ENCODE assay signal across 8 cellular contexts in genomic region chr3:196631655-196632032, GRCh38. TPM values are rescaled to one million over a fixed set of nuclear protein-coding genes. Genes with fewer than 3 reads are reported as not detected.
DNase-seq lines count a peak whose midpoint lies in the region; ATAC-seq and TF ChIP-seq lines count a peak whose summit lies in the region.

No MANE protein-coding gene starts in this region.

- peaks cover 68% of the 10 kb centered on the region for H3K4me1 Mint-ChIP-seq in activated T-cell treated with anti-CD3 and anti-CD28 coated beads, Interleukin-2, amount 50 U/mL, for 24 hours (ENCODE audit: low read depth)
- H3K4me1 Mint-ChIP-seq in T-helper 17 cell: peaks cover 45% of the 10 kb centered on the region

- no peak for TF ChIP-seq CTCF in fibroblast of the aortic adventitia (IDR thresholded peaks at IDR 0.05; ENCODE audit: insufficient read depth, low read length)

- ATAC-seq in T-helper 17 cell (peak; percentile 8), GM21825 (IDR thresholded peaks at IDR 0.05; ENCODE audit: unreplicated experiment) (no peak)

- H3K4me3 ChIP-seq in fibroblast of the aortic adventitia (ENCODE audit: low read depth, low read length) (peak overlapping the region; percentile 72), skin epidermis (peak overlapping the region; percentile 47 to 60 (median 53))

- H3K27me3 Mint-ChIP-seq in activated T-cell treated with anti-CD3 and anti-CD28 coated beads, Interleukin-2, amount 50 U/mL, for 24 hours: no peaks in the 10 kb centered on the region
- H3K27me3 Mint-ChIP-seq in T-helper 17 cell: no peaks in the 10 kb centered on the region

- H3K4me3 Mint-ChIP-seq in activated T-cell treated with anti-CD3 and anti-CD28 coated beads, Interleukin-2, amount 50 U/mL, for 24 hours: peak overlapping the region; percentile 79
- H3K4me3 Mint-ChIP-seq in T-helper 17 cell: peak overlapping the region; percentile 93

- no peak for DNase-seq in activated T-cell treated with anti-CD3 and anti-CD28 coated beads, Interleukin-2, amount 50 U/mL, for 24 hours
- DNase-seq in activated T-cell treated with anti-CD3 and anti-CD28 coated beads for 4 hours (no peak), T-helper 17 cell (no peak), fibroblast of the aortic adventitia (ENCODE audit: low read depth) (peak; percentile 27), occipital lobe (lab: John Stamatoyannopoulos, UW) (no peak)
- no peak for DNase-seq in stimulated activated CD4-positive, alpha-beta T cell treated with anti-CD3 and anti-CD28 coated beads, Interleukin-12 subunit alpha, Interleukin-12 subunit beta, amount 100 ng/mL, for 4 hours

- H3K36me3 Mint-ChIP-seq in activated T-cell treated with anti-CD3 and anti-CD28 coated beads, Interleukin-2, amount 50 U/mL, for 24 hours (ENCODE audit: low read depth): peaks cover 4% of the 10 kb centered on the region
- H3K36me3 Mint-ChIP-seq in T-helper 17 cell (ENCODE audit: low read depth): no peaks in the 10 kb centered on the region

- peak overlapping the region in 20 of 21 experiments; percentile 64 to 96 (median 90) for H3K27ac ChIP-seq in skin epidermis

- no peaks in the 10 kb centered on the region for H3K9me3 Mint-ChIP-seq in activated T-cell treated with anti-CD3 and anti-CD28 coated beads, Interleukin-2, amount 50 U/mL, for 24 hours

- peak overlapping the region; percentile 93 for H3K27ac Mint-ChIP-seq in activated T-cell treated with anti-CD3 and anti-CD28 coated beads, Interleukin-2, amount 50 U/mL, for 24 hours
- peak overlapping the region; percentile 97 for H3K27ac Mint-ChIP-seq in T-helper 17 cell

- no peaks in the 10 kb centered on the region for H3K9me3 ChIP-seq in T-helper 17 cell (ENCODE audit: control insufficient read depth, low read length, poor library complexity, severe bottlenecking)

RNA-seq across cellular contexts. Expression of gene NRROS, which starts 7.8 kb away (rescaled TPM):
- total RNA-seq in T-helper 17 cell (10 to 100 TPM; 15.1 to 15.5 TPM), fibroblast of the aortic adventitia (ENCODE audit: low replicate concordance) (0.65 and 2.9 TPM in 2 replicates), occipital lobe (1.2 TPM)
